10 cellular contexts compared by ENCODE assay signal in the genomic region with DNA sequence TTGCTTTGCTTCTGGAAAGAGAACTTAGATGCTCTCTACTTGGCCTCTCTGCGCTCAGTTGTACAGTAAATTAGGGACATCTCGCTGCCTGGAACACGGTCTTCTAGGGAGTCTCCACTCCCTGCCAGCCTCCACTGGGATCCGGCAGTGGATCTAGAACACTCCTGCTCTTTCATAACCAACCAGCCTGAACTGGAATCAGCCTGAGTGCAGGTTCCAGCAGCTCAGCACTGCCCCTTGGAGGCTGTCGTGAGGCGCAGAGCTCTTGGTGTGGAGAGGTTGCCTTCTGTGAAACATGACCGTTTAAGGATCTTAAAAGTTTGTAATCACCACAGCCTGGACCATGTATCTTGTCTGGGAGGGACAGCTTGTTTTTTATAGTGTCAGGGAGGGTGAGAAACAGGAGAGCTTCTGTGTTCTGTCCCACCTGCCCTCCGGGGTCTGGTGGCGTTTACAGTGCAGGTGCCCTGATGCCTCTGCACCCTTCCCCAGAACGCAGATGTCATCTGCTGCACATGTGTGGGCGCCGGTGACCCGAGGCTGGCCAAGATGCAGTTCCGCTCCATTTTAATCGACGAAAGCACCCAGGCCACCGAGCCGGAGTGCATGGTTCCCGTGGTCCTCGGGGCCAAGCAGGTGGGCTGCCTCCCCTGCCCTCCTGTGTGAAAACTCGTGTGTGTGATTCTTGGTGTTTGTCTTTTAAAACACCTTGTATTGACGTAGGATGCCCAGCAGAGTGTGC. TPM values are rescaled to one million over a fixed set of nuclear protein-coding genes. Genes with fewer than 3 reads are reported as not detected.
DNase-seq lines count a peak whose midpoint lies in the region; ATAC-seq and TF ChIP-seq lines count a peak whose summit lies in the region.
"Had no signal": no experiment of that assay in that cellular context is flagged by ENCODE, and none has a peak within 500 bp of the region (broad histone marks: within the 10 kb centered on the region; RNA-seq: fewer than 3 reads in every experiment).

No MANE protein-coding gene starts in this region.

- no peak overlapping the region for H3K27ac ChIP-seq in OCI-LY3 (ENCODE audit: low read length)
- no peak overlapping the region for H3K27ac ChIP-seq in osteoblast (ENCODE audit: low read depth, low read length)

- peaks cover 55% of the 10 kb centered on the region for H3K36me3 Mint-ChIP-seq in activated CD4-positive, alpha-beta T cell treated with anti-CD3 and anti-CD28 coated beads, Interleukin-2, amount 10 ng/mL, durations not matched to agents 24 days and 14 days (ENCODE audit: low read depth)
- H3K36me3 Mint-ChIP-seq in stimulated activated effector memory CD8-positive, alpha-beta T cell treated with anti-CD3 and anti-CD28 coated beads, Interleukin-12 subunit alpha, Interleukin-12 subunit beta, amount 100 ng/mL, for 72 hours = peaks cover 93% of the 10 kb centered on the region

- no peak overlapping the region for H3K27ac Mint-ChIP-seq in activated CD4-positive, alpha-beta T cell treated with anti-CD3 and anti-CD28 coated beads, Interleukin-2, amount 10 ng/mL, durations not matched to agents 24 days and 14 days
- H3K27ac Mint-ChIP-seq in stimulated activated effector memory CD8-positive, alpha-beta T cell treated with anti-CD3 and anti-CD28 coated beads, Interleukin-12 subunit alpha, Interleukin-12 subunit beta, amount 100 ng/mL, for 72 hours = no peak overlapping the region

- H4K20me1 ChIP-seq in OCI-LY3 (ENCODE audit: insufficient read depth, low read length) = peaks cover 13% of the 10 kb centered on the region
- peaks cover 53% of the 10 kb centered on the region for H4K20me1 ChIP-seq in osteoblast (ENCODE audit: insufficient read depth, low read length)

- H3K4me1 ChIP-seq in OCI-LY3 (ENCODE audit: low read length) (peaks cover 14% of the 10 kb centered on the region), osteoblast (ENCODE audit: insufficient read depth, low read length) (no peaks in the 10 kb centered on the region)

- no peaks in the 10 kb centered on the region for H3K9me3 Mint-ChIP-seq in activated CD4-positive, alpha-beta T cell treated with anti-CD3 and anti-CD28 coated beads, Interleukin-2, amount 10 ng/mL, durations not matched to agents 24 days and 14 days
- no peaks in the 10 kb centered on the region for H3K9me3 Mint-ChIP-seq in stimulated activated effector memory CD8-positive, alpha-beta T cell treated with anti-CD3 and anti-CD28 coated beads, Interleukin-12 subunit alpha, Interleukin-12 subunit beta, amount 100 ng/mL, for 72 hours

- no peaks in the 10 kb centered on the region for H3K27me3 Mint-ChIP-seq in activated CD4-positive, alpha-beta T cell treated with anti-CD3 and anti-CD28 coated beads, Interleukin-2, amount 10 ng/mL, durations not matched to agents 24 days and 14 days

- H3K4me3 Mint-ChIP-seq in activated CD4-positive, alpha-beta T cell treated with anti-CD3 and anti-CD28 coated beads, Interleukin-2, amount 10 ng/mL, durations not matched to agents 24 days and 14 days = no peak overlapping the region
- H3K4me3 Mint-ChIP-seq in stimulated activated effector memory CD8-positive, alpha-beta T cell treated with anti-CD3 and anti-CD28 coated beads, Interleukin-12 subunit alpha, Interleukin-12 subunit beta, amount 100 ng/mL, for 72 hours = no peak overlapping the region

- H3K79me2 ChIP-seq in OCI-LY3 (ENCODE audit: low read length) (peaks cover 14% of the 10 kb centered on the region; the same call in 1 of the 2 replicates), osteoblast (ENCODE audit: insufficient read depth, low read length) (peaks cover 69% of the 10 kb centered on the region)

- H2AFZ ChIP-seq in OCI-LY3 (ENCODE audit: low read depth, low read length) = no peak overlapping the region
- no peak overlapping the region for H2AFZ ChIP-seq in osteoblast (ENCODE audit: low read length)

- no peaks in the 10 kb centered on the region for H3K4me1 Mint-ChIP-seq in activated CD4-positive, alpha-beta T cell treated with anti-CD3 and anti-CD28 coated beads, Interleukin-2, amount 10 ng/mL, durations not matched to agents 24 days and 14 days
- H3K4me1 Mint-ChIP-seq in stimulated activated effector memory CD8-positive, alpha-beta T cell treated with anti-CD3 and anti-CD28 coated beads, Interleukin-12 subunit alpha, Interleukin-12 subunit beta, amount 100 ng/mL, for 72 hours = no peaks in the 10 kb centered on the region

- H3K27me3 ChIP-seq in GM06990 (replicated peaks; ENCODE audit: control insufficient read depth, insufficient read depth, low read length) (no peaks in the 10 kb centered on the region), OCI-LY3 (ENCODE audit: low read depth, low read length) (no peaks in the 10 kb centered on the region), osteoblast (ENCODE audit: insufficient read depth, low read length) (no peaks in the 10 kb centered on the region)

- DNase-seq in GM06990 (ENCODE audit: extremely low read depth, insufficient read length) (no peak), fibroblast of gingiva (ENCODE audit: low read depth) (peak; percentile 78), osteoblast (ENCODE audit: insufficient read length, low spot score, missing footprints) (peak; percentile 99), NOMO-1 (lab: John Stamatoyannopoulos, UW; ENCODE audit: unreplicated experiment in 2 of 2) (no peak)
- DNase-seq in activated CD4-positive, alpha-beta T cell treated with anti-CD3 and anti-CD28 coated beads, Interleukin-2, amount 10 ng/mL, durations not matched to agents 24 days and 14 days = no peak
- DNase-seq in stimulated activated effector memory CD8-positive, alpha-beta T cell treated with anti-CD3 and anti-CD28 coated beads, Interleukin-12 subunit alpha, Interleukin-12 subunit beta, amount 100 ng/mL, for 72 hours (ENCODE audit: low spot score in 2 of 2) = no peak
- DNase-seq: activated CD4-positive, CD25-positive, alpha-beta regulatory T cell treated with anti-CD3 and anti-CD28 coated beads, Interleukin-2, amount 50 U/mL, for 72 hours; stimulated activated CD4-positive, alpha-beta T cell treated with anti-CD3 and anti-CD28 coated beads, Interleukin-2, amount 100 ng/mL, for 24 hours had no signal

- TF ChIP-seq CTCF in GM06990 (IDR thresholded peaks at IDR 0.05; ENCODE audit: insufficient read depth, low read length, poor library complexity, severe bottlenecking) (peak; percentile 22), OCI-LY3 (IDR thresholded peaks at IDR 0.05; ENCODE audit: low read depth, low read length) (peak; percentile 37), osteoblast (IDR thresholded peaks at IDR 0.05; ENCODE audit: extremely low read depth, low read depth, low read length) (peak; percentile 49)

- H3K9me3 ChIP-seq in OCI-LY3 (ENCODE audit: insufficient read depth, low read length) (no peaks in the 10 kb centered on the region), osteoblast (ENCODE audit: low read depth, low read length) (no peaks in the 10 kb centered on the region)

- H3K9ac ChIP-seq in OCI-LY3 (ENCODE audit: low read length) = no peak overlapping the region

- H3K36me3 ChIP-seq in GM06990 (ENCODE audit: control insufficient read depth, insufficient read depth, low read length) (peaks cover 82% of the 10 kb centered on the region), OCI-LY3 (replicated peaks; ENCODE audit: low read depth, low read length) (peaks cover 87% of the 10 kb centered on the region), osteoblast (ENCODE audit: insufficient read depth, low read length) (peaks cover 97% of the 10 kb centered on the region)

- intact Hi-C loops in activated CD4-positive, alpha-beta T cell treated with anti-CD3 and anti-CD28 coated beads, Interleukin-2, amount 10 ng/mL, durations not matched to agents 24 days and 14 days (cut with micrococcal nuclease) = no loop called here

- ATAC-seq in GM19035 (IDR thresholded peaks at IDR 0.05; ENCODE audit: unreplicated experiment) = no peak
- ATAC-seq in stimulated activated effector memory CD8-positive, alpha-beta T cell treated with anti-CD3 and anti-CD28 coated beads, Interleukin-12 subunit alpha, Interleukin-12 subunit beta, amount 100 ng/mL, for 72 hours = no peak

- H3K4me2 ChIP-seq in OCI-LY3 (ENCODE audit: low read length) = no peak overlapping the region
- H3K4me2 ChIP-seq in osteoblast (ENCODE audit: insufficient read depth, low read length) = no peak overlapping the region

- no peak overlapping the region for H3K4me3 ChIP-seq in GM06990 (replicated peaks; ENCODE audit: low read depth, low read length)
- H3K4me3 ChIP-seq in OCI-LY3 (ENCODE audit: low read length) = no peak overlapping the region
- H3K4me3 ChIP-seq in osteoblast (ENCODE audit: insufficient read depth, low read length) = no peak overlapping the region

RNA-seq across cellular contexts. Expression of gene UPF1, which starts 24.8 kb away (rescaled TPM):
- 36.6 and 41.0 TPM in 2 replicates for total RNA-seq in osteoblast
- 97.6 and 110 TPM in 2 replicates for total RNA-seq in activated CD4-positive, alpha-beta T cell treated with anti-CD3 and anti-CD28 coated beads, Interleukin-2, amount 10 ng/mL, durations not matched to agents 24 days and 14 days

RNA-seq across cellular contexts. Expression of gene CERS1, which starts 39.4 kb away (rescaled TPM):
- 0.29 and 0.36 TPM in 2 replicates for total RNA-seq in osteoblast
- total RNA-seq in activated CD4-positive, alpha-beta T cell treated with anti-CD3 and anti-CD28 coated beads, Interleukin-2, amount 10 ng/mL, durations not matched to agents 24 days and 14 days = 0.14 and 0.23 TPM in 2 replicates

Comparison
In these comparisons a context has a peak if more than half of its experiments do, and no peak if none do; other contexts are left out.
1. DNase-seq: peak in fibroblast of gingiva (single experiment) and osteoblast (single experiment); none in GM06990 (single experiment), NOMO-1 (0 of 2), activated CD4-positive, alpha-beta T cell treated with anti-CD3 and anti-CD28 coated beads, Interleukin-2, amount 10 ng/mL, durations not matched to agents 24 days and 14 days (single experiment) and stimulated activated effector memory CD8-positive, alpha-beta T cell treated with anti-CD3 and anti-CD28 coated beads, Interleukin-12 subunit alpha, Interleukin-12 subunit beta, amount 100 ng/mL, for 72 hours (0 of 2).
2. Peak in every context shown above with its lines, with median percentiles within 50 percentile points of each other: CTCF ChIP-seq.